Comparison of ENCODE assay signal across 24 cellular contexts in the genomic region with DNA sequence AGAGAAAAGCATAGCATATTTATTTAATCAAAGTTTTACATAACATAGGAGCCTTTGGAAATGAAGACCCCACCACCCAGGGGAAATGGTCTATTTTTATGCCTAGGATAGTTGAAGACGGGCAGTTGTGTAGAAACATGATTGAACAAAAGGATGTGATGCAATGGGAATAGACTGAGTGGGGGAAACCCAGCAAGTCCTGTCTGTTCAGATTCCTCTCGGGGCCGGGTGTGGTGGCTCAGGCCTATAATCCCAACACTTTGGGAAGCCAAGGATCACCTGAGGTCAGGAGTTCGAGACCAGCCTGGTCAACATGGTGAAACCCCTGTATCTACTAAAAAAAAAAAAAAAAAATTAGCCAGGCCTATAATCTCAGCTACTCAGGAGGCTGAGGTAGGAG.
A peak's percentile ranks its signal among the peaks of the same experiment; 100 is the strongest.
DNase-seq lines count a peak whose midpoint lies in the region; ATAC-seq, FAIRE-seq and TF ChIP-seq lines count a peak whose summit lies in the region.
"Had no signal": no experiment of that assay in that cellular context is flagged by ENCODE, and none has a peak within 500 bp of the region (broad histone marks: within the 10 kb centered on the region; RNA-seq: fewer than 3 reads in every experiment).

No MANE protein-coding gene starts in this region.

- CTCF ChIA-PET in mammary epithelial cell (lab: Charles Lee; ENCODE audit: low non-redundant PET): no interaction called here
- CTCF ChIA-PET in MCF 10A (lab: Yijun Ruan, JAX): interaction anchor here (0.6 to 0.7 kb wide), 2 partner anchors 9 to 38 kb away, joined by 3 read pairs; no protein-coding TSS in a partner anchor
- CTCF ChIA-PET in WTC11 (lab: Charles Lee): no interaction called here

- no peak overlapping the region for H3K4me3 ChIP-seq in mammary epithelial cell (replicated peaks in 1 of 3; ENCODE audit: insufficient read depth in 1 of 3, low read depth in 2 of 3, low read length in 3 of 3)
- H3K4me3 ChIP-seq: GM12878, GM23248 had no signal

- H3K4me2 ChIP-seq in mammary epithelial cell (ENCODE audit: insufficient read depth, low read depth, low read length): no peak overlapping the region

- TF ChIP-seq CTCF in mammary epithelial cell (conservative IDR thresholded peaks at IDR 0.05 in 1 of 2, IDR thresholded peaks at IDR 0.05 in 1 of 2; ENCODE audit: extremely low read depth in 1 of 2, insufficient read depth in 1 of 2, low read depth in 1 of 2, low read length in 2 of 2): no peak
- no peak for TF ChIP-seq CTCF in MCF 10A (IDR thresholded peaks at IDR 0.05; ENCODE audit: unreplicated experiment)
- TF ChIP-seq CTCF in WTC11 (IDR thresholded peaks at IDR 0.05): no peak

- 45% methylated on average over 4 of the region's 4 CpGs for WGBS in mammary epithelial cell (ENCODE audit: low coverage, missing lambda C conversion rate)

- no peaks in the 10 kb centered on the region for H3K9me3 ChIP-seq in mammary epithelial cell (replicated peaks; ENCODE audit: insufficient read depth, low read length)
- H3K9me3 ChIP-seq: Caco-2 had no signal

- H3K36me3 Mint-ChIP-seq in MCF 10A (ENCODE audit: insufficient read depth, unreplicated experiment): no peaks in the 10 kb centered on the region
- H3K36me3 Mint-ChIP-seq in WTC11: no peaks in the 10 kb centered on the region
- H3K36me3 Mint-ChIP-seq: CD4-positive, alpha-beta memory T cell had no signal

- intact Hi-C loops in mammary epithelial cell (cut with micrococcal nuclease) (no loop called here), MCF 10A (cut with micrococcal nuclease) (no loop called here)

- peaks cover 51% of the 10 kb centered on the region for H3K27me3 Mint-ChIP-seq in MCF 10A (ENCODE audit: insufficient read depth, unreplicated experiment)
- no peaks in the 10 kb centered on the region; the same call in 1 of the 2 replicates for H3K27me3 Mint-ChIP-seq in WTC11 (ENCODE audit: low read depth)

- H3K9ac ChIP-seq in mammary epithelial cell (ENCODE audit: insufficient read depth, low read length): no peak overlapping the region
- H3K9ac ChIP-seq: GM23248 had no signal

- no peaks in the 10 kb centered on the region for H4K20me1 ChIP-seq in mammary epithelial cell (ENCODE audit: insufficient read depth, low read length)

- no peak overlapping the region for H2AFZ ChIP-seq in mammary epithelial cell (ENCODE audit: low read depth, low read length)
- H2AFZ ChIP-seq: GM23248 had no signal

- POLR2A ChIA-PET in MCF 10A (lab: Yijun Ruan, JAX) (no interaction called here), WTC11 (lab: Charles Lee) (no interaction called here)

- no peak overlapping the region for H3K27ac ChIP-seq in mammary epithelial cell (ENCODE audit: insufficient read depth, low read depth, low read length)
- no peak overlapping the region for H3K27ac ChIP-seq in epithelial cell of prostate
- H3K27ac ChIP-seq: GM23248 had no signal

- dilution Hi-C loops in mammary epithelial cell (cut with HindIII; ENCODE audit: low sequenced_read_pairs): no loop called here

- no TSS peak for BruUV-seq in mammary epithelial cell (replicated peaks; lab: Mats Ljungman, UMichigan)
- BruUV-seq in MCF 10A (replicated peaks; lab: Mats Ljungman, UMichigan): no TSS peak

- H3K27ac Mint-ChIP-seq in MCF 10A (ENCODE audit: low read depth, unreplicated experiment): no peak overlapping the region
- H3K27ac Mint-ChIP-seq in WTC11: no peak overlapping the region
- H3K27ac Mint-ChIP-seq: CD4-positive, alpha-beta memory T cell had no signal

- H3K4me3 Mint-ChIP-seq in MCF 10A (ENCODE audit: unreplicated experiment): no peak overlapping the region
- H3K4me3 Mint-ChIP-seq in WTC11: no peak overlapping the region
- H3K4me3 Mint-ChIP-seq: CD4-positive, alpha-beta memory T cell had no signal

- peak; percentile 21 for DNase-seq in mammary epithelial cell
- DNase-seq in MCF 10A (ENCODE audit: unreplicated experiment): no peak
- peak; percentile 33 for DNase-seq in epithelial cell of prostate (ENCODE audit: low read depth, low spot score)
- peak; percentile 2 for DNase-seq in mucosa of gallbladder (ENCODE audit: low spot score)
- no peak for DNase-seq in WTC11 (ENCODE audit: low spot score)
- no peak for DNase-seq in GM19239 (ENCODE audit: insufficient read length, low spot score)
- DNase-seq: C1 segment of cervical spinal cord; Caco-2; CD4-positive, alpha-beta memory T cell; DMS79; EL; GDM1; GM23248; H7; NCI-H1092; NCI-H1417 treated with DMSO at 0.1 percent for 48 hours; NCI-H1694 treated with DMSO at 0.1 percent for 48 hours; NCI-H2081; NCI-H2227 treated with DMSO at 0.1 percent for 48 hours; NCI-H526 treated with DMSO at 0.1 percent for 48 hours; RPMI8226; SHP77 had no signal

- in situ Hi-C loops in mammary epithelial cell (cut with MboI; ENCODE audit: low sequenced_read_pairs in 2 of 2): no loop called here

- no peaks in the 10 kb centered on the region for H3K36me3 ChIP-seq in mammary epithelial cell (ENCODE audit: insufficient read depth, low read length)

- H3K4me1 ChIP-seq in mammary epithelial cell (ENCODE audit: insufficient read depth, low read length): peaks cover 9% of the 10 kb centered on the region
- H3K4me1 ChIP-seq: Caco-2 had no signal

- no peaks in the 10 kb centered on the region for H3K79me2 ChIP-seq in mammary epithelial cell (ENCODE audit: insufficient read depth, low read length)

- peaks cover 10% of the 10 kb centered on the region for H3K9me3 Mint-ChIP-seq in MCF 10A (ENCODE audit: unreplicated experiment)
- peaks cover 9% of the 10 kb centered on the region; the same call in 1 of the 2 replicates for H3K9me3 Mint-ChIP-seq in WTC11

- H3K4me1 Mint-ChIP-seq in MCF 10A (ENCODE audit: insufficient read depth, unreplicated experiment): no peaks in the 10 kb centered on the region
- peaks cover 2% of the 10 kb centered on the region; the same call in 1 of the 2 replicates for H3K4me1 Mint-ChIP-seq in WTC11
- H3K4me1 Mint-ChIP-seq: CD4-positive, alpha-beta memory T cell had no signal

- no peak for ATAC-seq in HG02623 (IDR thresholded peaks at IDR 0.05; ENCODE audit: unreplicated experiment)
- no peak for ATAC-seq in WTC11
- ATAC-seq: GM12878 had no signal

- no peak for FAIRE-seq in GM19239 (lab: Jason Lieb, UNC)
- FAIRE-seq: GM12878 had no signal

- peaks cover 4% of the 10 kb centered on the region for H3K27me3 ChIP-seq in mammary epithelial cell (ENCODE audit: insufficient read depth, low read length)

TF ChIP-seq in WTC11, 78 proteins besides CTCF, POLR2A, EP300 and RAD21:
- TF ChIP-seq IRF2 (CRISPR knock-in tag; IDR thresholded peaks at IDR 0.05; ENCODE audit: borderline replicate concordance, low read depth): no peak
- no peak for TF ChIP-seq CREB1 (CRISPR knock-in tag; IDR thresholded peaks at IDR 0.05)
- TF ChIP-seq, protein P1, sequence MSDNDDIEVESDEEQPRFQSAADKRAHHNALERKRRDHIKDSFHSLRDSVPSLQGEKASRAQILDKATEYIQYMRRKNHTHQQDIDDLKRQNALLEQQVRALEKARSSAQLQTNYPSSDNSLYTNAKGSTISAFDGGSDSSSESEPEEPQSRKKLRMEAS (CRISPR knock-in tag; IDR thresholded peaks at IDR 0.05): no peak
- TF ChIP-seq ZNF317 (CRISPR knock-in tag; IDR thresholded peaks at IDR 0.05; ENCODE audit: borderline replicate concordance, low read depth): no peak
- TF ChIP-seq SP1 (CRISPR knock-in tag; conservative IDR thresholded peaks at IDR 0.05): no peak
- TF ChIP-seq ZNF396 (CRISPR knock-in tag; IDR thresholded peaks at IDR 0.05; ENCODE audit: borderline replicate concordance): no peak
- no peak for TF ChIP-seq FOXJ3 (CRISPR knock-in tag; IDR thresholded peaks at IDR 0.05; ENCODE audit: borderline replicate concordance)
- TF ChIP-seq, protein P2, sequence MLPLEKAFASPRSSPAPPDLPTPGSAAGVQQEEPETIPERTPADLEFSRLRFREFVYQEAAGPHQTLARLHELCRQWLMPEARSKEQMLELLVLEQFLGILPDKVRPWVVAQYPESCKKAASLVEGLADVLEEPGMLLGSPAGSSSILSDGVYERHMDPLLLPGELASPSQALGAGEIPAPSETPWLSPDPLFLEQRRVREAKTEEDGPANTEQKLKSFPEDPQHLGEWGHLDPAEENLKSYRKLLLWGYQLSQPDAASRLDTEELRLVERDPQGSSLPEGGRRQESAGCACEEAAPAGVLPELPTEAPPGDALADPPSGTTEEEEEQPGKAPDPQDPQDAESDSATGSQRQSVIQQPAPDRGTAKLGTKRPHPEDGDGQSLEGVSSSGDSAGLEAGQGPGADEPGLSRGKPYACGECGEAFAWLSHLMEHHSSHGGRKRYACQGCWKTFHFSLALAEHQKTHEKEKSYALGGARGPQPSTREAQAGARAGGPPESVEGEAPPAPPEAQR (CRISPR knock-in tag; IDR thresholded peaks at IDR 0.05): no peak
- TF ChIP-seq, protein P3, sequence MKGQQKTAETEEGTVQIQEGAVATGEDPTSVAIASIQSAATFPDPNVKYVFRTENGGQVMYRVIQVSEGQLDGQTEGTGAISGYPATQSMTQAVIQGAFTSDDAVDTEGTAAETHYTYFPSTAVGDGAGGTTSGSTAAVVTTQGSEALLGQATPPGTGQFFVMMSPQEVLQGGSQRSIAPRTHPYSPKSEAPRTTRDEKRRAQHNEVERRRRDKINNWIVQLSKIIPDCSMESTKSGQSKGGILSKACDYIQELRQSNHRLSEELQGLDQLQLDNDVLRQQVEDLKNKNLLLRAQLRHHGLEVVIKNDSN (CRISPR knock-in tag; IDR thresholded peaks at IDR 0.05): no peak
- no peak for TF ChIP-seq SMAD4 (CRISPR knock-in tag; IDR thresholded peaks at IDR 0.05)
- no peak for TF ChIP-seq ESRRA (CRISPR knock-in tag; IDR thresholded peaks at IDR 0.05; ENCODE audit: borderline replicate concordance)
- TF ChIP-seq OVOL2 (CRISPR knock-in tag; IDR thresholded peaks at IDR 0.05; ENCODE audit: borderline replicate concordance): no peak
- TF ChIP-seq, protein P4, sequence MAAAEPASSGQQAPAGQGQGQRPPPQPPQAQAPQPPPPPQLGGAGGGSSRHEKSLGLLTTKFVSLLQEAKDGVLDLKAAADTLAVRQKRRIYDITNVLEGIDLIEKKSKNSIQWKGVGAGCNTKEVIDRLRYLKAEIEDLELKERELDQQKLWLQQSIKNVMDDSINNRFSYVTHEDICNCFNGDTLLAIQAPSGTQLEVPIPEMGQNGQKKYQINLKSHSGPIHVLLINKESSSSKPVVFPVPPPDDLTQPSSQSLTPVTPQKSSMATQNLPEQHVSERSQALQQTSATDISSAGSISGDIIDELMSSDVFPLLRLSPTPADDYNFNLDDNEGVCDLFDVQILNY (CRISPR knock-in tag; IDR thresholded peaks at IDR 0.05): no peak
- TF ChIP-seq ZNF138 (CRISPR knock-in tag; conservative IDR thresholded peaks at IDR 0.05): no peak
- no peak for TF ChIP-seq ZNF232 (CRISPR knock-in tag; IDR thresholded peaks at IDR 0.05)
- TF ChIP-seq HMGA2 (CRISPR knock-in tag; IDR thresholded peaks at IDR 0.05): no peak
TF ChIP-seq in WTC11: peak in this region for 0.

Comparison
In these comparisons a context has a peak if more than half of its experiments do, and no peak if none do; other contexts are left out.
1. DNase-seq: peak in mammary epithelial cell (single experiment), epithelial cell of prostate (single experiment) and mucosa of gallbladder (single experiment); none in MCF 10A (single experiment), WTC11 (single experiment) and GM19239 (single experiment).